16 cellular contexts compared by ENCODE assay signal in the genomic region with DNA sequence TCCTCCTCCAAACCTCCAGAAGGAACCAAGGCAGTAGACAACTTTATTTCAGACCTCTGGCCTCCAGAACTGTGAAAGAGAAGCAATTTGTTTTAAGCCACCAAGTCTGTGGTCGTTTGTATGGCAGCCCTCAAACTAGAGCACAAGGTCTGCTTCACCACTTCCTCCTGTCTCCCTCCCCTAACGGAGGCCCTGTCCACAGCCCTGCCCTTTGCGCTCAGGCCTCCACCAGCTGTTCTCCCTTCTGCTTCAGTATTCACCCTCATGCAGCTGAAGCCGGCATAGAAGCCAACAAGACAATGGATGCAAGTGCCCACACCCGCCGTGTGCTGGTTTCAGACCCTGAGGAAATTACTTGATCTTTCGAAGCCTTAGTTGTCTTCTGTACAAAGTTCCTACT.
DNase-seq lines count a peak whose midpoint lies in the region; ATAC-seq lines count a peak whose summit lies in the region.
"Had no signal": no experiment of that assay in that cellular context is flagged by ENCODE, and none has a peak within 500 bp of the region (broad histone marks: within the 10 kb centered on the region; RNA-seq: fewer than 3 reads in every experiment).

No MANE protein-coding gene starts in this region.

- H4K20me1 ChIP-seq in BLaER1 = no peaks in the 10 kb centered on the region

- no peak overlapping the region for H3K27ac ChIP-seq in BLaER1
- H3K27ac ChIP-seq: left lung, ovary had no signal

- H3K4me1 ChIP-seq in BLaER1 = peaks cover 14% of the 10 kb centered on the region
- H3K4me1 ChIP-seq: left lung had no signal

- no peak overlapping the region for H3K9ac ChIP-seq in BLaER1

- H3K4me3 ChIP-seq in BLaER1 = no peak overlapping the region
- H3K4me3 ChIP-seq: GM23338, left lung, ovary had no signal

- DNase-seq in SKM-1 (lab: John Stamatoyannopoulos, UW; ENCODE audit: unreplicated experiment) = peak; percentile 69
- DNase-seq in middle frontal gyrus (ENCODE audit: extremely low spot score, low spot score) = no peak
- DNase-seq: DMS79 treated with DMSO at 0.1 percent for 48 hours, glutamatergic neuron, left lung, NCI-H1092, NCI-H510A treated with DMSO at 0.1 percent for 48 hours, ovary had no signal

- H3K9me3 ChIP-seq in BLaER1 = no peaks in the 10 kb centered on the region
- H3K9me3 ChIP-seq: left lung, ovary had no signal

- ATAC-seq in GM19372 (IDR thresholded peaks at IDR 0.05; ENCODE audit: low read depth, unreplicated experiment) = peak; percentile 47
- peak; percentile 31 for ATAC-seq in HG03432 (IDR thresholded peaks at IDR 0.05; ENCODE audit: unreplicated experiment)
- no peak for ATAC-seq in GM19467 (IDR thresholded peaks at IDR 0.05; ENCODE audit: unreplicated experiment)
- no peak for ATAC-seq in GM21447 (IDR thresholded peaks at IDR 0.05; ENCODE audit: unreplicated experiment)
- ATAC-seq in HG03457 (IDR thresholded peaks at IDR 0.05; ENCODE audit: unreplicated experiment) = no peak
- ATAC-seq: activated T-cell treated with anti-CD3 and anti-CD28 coated beads, Interleukin-2, amount 50 U/mL, for 72 hours; GM23338; left lung had no signal

- no peaks in the 10 kb centered on the region for H3K27me3 ChIP-seq in BLaER1
- H3K27me3 ChIP-seq: left lung, ovary had no signal

- no peaks in the 10 kb centered on the region for H3K36me3 ChIP-seq in BLaER1
- H3K36me3 ChIP-seq: left lung, ovary had no signal

- peak overlapping the region; percentile 37; the same call in 1 of the 2 replicates for H3K4me2 ChIP-seq in BLaER1
- H3K4me2 ChIP-seq: GM23338 had no signal

Comparison
In these comparisons a context has a peak if more than half of its experiments do, and no peak if none do; other contexts are left out.
1. ATAC-seq: peak in GM19372 (single experiment) and HG03432 (single experiment); none in GM19467 (single experiment), GM21447 (single experiment) and HG03457 (single experiment).